In genomic region chr19:46620267-46620666, GRCh38 we compare ENCODE assay signal across 13 cellular contexts. TPM values are rescaled to one million over a fixed set of nuclear protein-coding genes. Genes with fewer than 3 reads are reported as not detected.
DNase-seq lines count a peak whose midpoint lies in the region; ATAC-seq and TF ChIP-seq lines count a peak whose summit lies in the region.
"Had no signal": no experiment of that assay in that cellular context is flagged by ENCODE, and none has a peak within 500 bp of the region (broad histone marks: within the 10 kb centered on the region; RNA-seq: fewer than 3 reads in every experiment).

No MANE protein-coding gene starts in this region.

- no peak for TF ChIP-seq CTCF in gastroesophageal sphincter (IDR thresholded peaks at IDR 0.05)

- H3K36me3 ChIP-seq in gastroesophageal sphincter, result no peaks in the 10 kb centered on the region

- no peak overlapping the region for H3K4me3 Mint-ChIP-seq in activated CD4-positive, alpha-beta T cell treated with anti-CD3 and anti-CD28 coated beads, Interleukin-2, amount 10 ng/mL, durations not matched to agents 7 days and 5 days
- H3K4me3 Mint-ChIP-seq in T-cell, result peak overlapping the region in 1 of 3 donors; percentile 69
- peak overlapping the region; percentile 83 to 94 for H3K4me3 Mint-ChIP-seq in stimulated activated naive CD8-positive, alpha-beta T cell treated with anti-CD3 and anti-CD28 coated beads, Interleukin-15, amount 100 ng/mL, for 72 hours
- H3K4me3 Mint-ChIP-seq: central memory CD8-positive, alpha-beta T cell; type B pancreatic cell had no signal

- 20 to 83% methylated on average over 1 of the region's 3 CpGs for WGBS in gastroesophageal sphincter (ENCODE audit: low coverage in 1 of 2), 2 donors

- TF ChIP-seq EP300 in gastroesophageal sphincter (IDR thresholded peaks at IDR 0.05), result no peak

- no peak overlapping the region for H3K4me3 ChIP-seq in gastroesophageal sphincter

- POLR2A ChIA-PET in activated CD4-positive, alpha-beta T cell treated with anti-CD3 and anti-CD28 coated beads, Interleukin-2, amount 10 ng/mL, durations not matched to agents 7 days and 5 days (lab: Charles Lee), result interaction anchor here (0.8 kb wide), 1 partner anchor 20 kb away, joined by 3 read pairs; no protein-coding TSS in a partner anchor
- POLR2A ChIA-PET in T-cell (lab: Charles Lee), result interaction anchor here in 1 of 2 donors (0.6 to 0.7 kb wide), 2 partner anchors 8 to 18 kb away, joined by 8 read pairs; no protein-coding TSS in a partner anchor

- TF ChIP-seq POLR2A in gastroesophageal sphincter (IDR thresholded peaks at IDR 0.05), result no peak

- H3K27ac Mint-ChIP-seq in activated CD4-positive, alpha-beta T cell treated with anti-CD3 and anti-CD28 coated beads, Interleukin-2, amount 10 ng/mL, durations not matched to agents 7 days and 5 days, result peak overlapping the region; percentile 92
- peak overlapping the region; percentile 77 to 85 for H3K27ac Mint-ChIP-seq in T-cell
- peak overlapping the region; percentile 94 for H3K27ac Mint-ChIP-seq in stimulated activated naive CD8-positive, alpha-beta T cell treated with anti-CD3 and anti-CD28 coated beads, Interleukin-15, amount 100 ng/mL, for 72 hours
- H3K27ac Mint-ChIP-seq: type B pancreatic cell had no signal

- no peak for DNase-seq in activated CD4-positive, alpha-beta T cell treated with anti-CD3 and anti-CD28 coated beads, Interleukin-2, amount 10 ng/mL, durations not matched to agents 7 days and 5 days
- DNase-seq in activated CD4-positive, alpha-beta T cell treated with anti-CD3 and anti-CD28 coated beads for 48 hours, result no peak
- DNase-seq in T-cell (no peak), dermis blood vessel endothelial cell (no peak)
- no peak for DNase-seq in stimulated activated naive CD8-positive, alpha-beta T cell treated with anti-CD3 and anti-CD28 coated beads, Interleukin-15, amount 100 ng/mL, for 72 hours
- DNase-seq: ACHN, DMS79, NCI-H2227 treated with DMSO at 0.1 percent for 48 hours had no signal

- H3K36me3 Mint-ChIP-seq in activated CD4-positive, alpha-beta T cell treated with anti-CD3 and anti-CD28 coated beads, Interleukin-2, amount 10 ng/mL, durations not matched to agents 7 days and 5 days (ENCODE audit: low read depth), result peaks cover 6% of the 10 kb centered on the region
- no peaks in the 10 kb centered on the region for H3K36me3 Mint-ChIP-seq in T-cell
- H3K36me3 Mint-ChIP-seq: type B pancreatic cell had no signal

- no peaks in the 10 kb centered on the region for H3K27me3 Mint-ChIP-seq in activated CD4-positive, alpha-beta T cell treated with anti-CD3 and anti-CD28 coated beads, Interleukin-2, amount 10 ng/mL, durations not matched to agents 7 days and 5 days
- H3K27me3 Mint-ChIP-seq in T-cell, result no peaks in the 10 kb centered on the region
- no peaks in the 10 kb centered on the region for H3K27me3 Mint-ChIP-seq in stimulated activated naive CD8-positive, alpha-beta T cell treated with anti-CD3 and anti-CD28 coated beads, Interleukin-15, amount 100 ng/mL, for 72 hours

- CTCF ChIA-PET in activated CD4-positive, alpha-beta T cell treated with anti-CD3 and anti-CD28 coated beads, Interleukin-2, amount 10 ng/mL, durations not matched to agents 7 days and 5 days (lab: Charles Lee), result interaction anchor here (0.5 to 1.6 kb wide), 4 partner anchors 9 to 138 kb away, joined by 3 to 7 read pairs (median 4); no protein-coding TSS in a partner anchor
- CTCF ChIA-PET in T-cell (lab: Charles Lee), result interaction anchor here (0.6 kb wide), 3 partner anchors 37 to 113 kb away, joined by 3 to 9 read pairs (median 3); no protein-coding TSS in a partner anchor

- H3K4me1 ChIP-seq in gastroesophageal sphincter, result peaks cover 3 to 91% (median 58%) of the 10 kb centered on the region in 3 donors

- H3K9me3 ChIP-seq in gastroesophageal sphincter, result no peaks in the 10 kb centered on the region

- H3K27me3 ChIP-seq in gastroesophageal sphincter, result no peaks in the 10 kb centered on the region

- ATAC-seq in T-cell (replicated peaks in 1 of 4) (no peak), gastroesophageal sphincter (no peak), HG02678 (IDR thresholded peaks at IDR 0.05; ENCODE audit: unreplicated experiment) (no peak), HG03432 (IDR thresholded peaks at IDR 0.05; ENCODE audit: unreplicated experiment) (no peak)
- no peak for ATAC-seq in stimulated activated naive CD8-positive, alpha-beta T cell treated with anti-CD3 and anti-CD28 coated beads, Interleukin-15, amount 100 ng/mL, for 72 hours

- peak overlapping the region in 3 of 4 donors; percentile 76 to 87 (median 84) for H3K27ac ChIP-seq in gastroesophageal sphincter

- H3K9me3 Mint-ChIP-seq in activated CD4-positive, alpha-beta T cell treated with anti-CD3 and anti-CD28 coated beads, Interleukin-2, amount 10 ng/mL, durations not matched to agents 7 days and 5 days, result no peaks in the 10 kb centered on the region
- no peaks in the 10 kb centered on the region for H3K9me3 Mint-ChIP-seq in T-cell
- H3K9me3 Mint-ChIP-seq in stimulated activated naive CD8-positive, alpha-beta T cell treated with anti-CD3 and anti-CD28 coated beads, Interleukin-15, amount 100 ng/mL, for 72 hours, result no peaks in the 10 kb centered on the region
- H3K9me3 Mint-ChIP-seq: central memory CD8-positive, alpha-beta T cell; type B pancreatic cell had no signal

- peaks cover 76% of the 10 kb centered on the region for H3K4me1 Mint-ChIP-seq in activated CD4-positive, alpha-beta T cell treated with anti-CD3 and anti-CD28 coated beads, Interleukin-2, amount 10 ng/mL, durations not matched to agents 7 days and 5 days
- peaks cover 52 to 77% (median 65%) of the 10 kb centered on the region in 3 donors for H3K4me1 Mint-ChIP-seq in T-cell
- H3K4me1 Mint-ChIP-seq in stimulated activated naive CD8-positive, alpha-beta T cell treated with anti-CD3 and anti-CD28 coated beads, Interleukin-15, amount 100 ng/mL, for 72 hours, result peaks cover 86% of the 10 kb centered on the region

RNA-seq across cellular contexts. Expression of gene PTGIR, which starts 4.6 kb away (rescaled TPM):
- total RNA-seq in activated CD4-positive, alpha-beta T cell treated with anti-CD3 and anti-CD28 coated beads, Interleukin-2, amount 10 ng/mL, durations not matched to agents 7 days and 5 days, result 10 to 100 TPM; 14.0 to 14.7 TPM
- 1 to 10 TPM; 1.2 to 5.4 (median 3.5) TPM for total RNA-seq in T-cell
- 1 to 10 TPM; 3.6 to 5.9 (median 4.3) TPM for total RNA-seq in gastroesophageal sphincter
- not detected in 2 replicates for total RNA-seq in dermis blood vessel endothelial cell

RNA-seq across cellular contexts. Expression of gene GNG8, which starts 15.7 kb away (rescaled TPM):
- total RNA-seq in activated CD4-positive, alpha-beta T cell treated with anti-CD3 and anti-CD28 coated beads, Interleukin-2, amount 10 ng/mL, durations not matched to agents 7 days and 5 days, result not detected
- total RNA-seq in T-cell, result 1 to 10 TPM in 3 of 5 donors, not detected in 2; 3.3 to 7.9 (median 3.6) TPM
- not detected for total RNA-seq in gastroesophageal sphincter
- not detected in 2 replicates for total RNA-seq in dermis blood vessel endothelial cell

RNA-seq across cellular contexts. Expression of gene CALM3, which starts 19.1 kb away (rescaled TPM):
- 100 to 1,000 TPM; 700 to 784 TPM for total RNA-seq in activated CD4-positive, alpha-beta T cell treated with anti-CD3 and anti-CD28 coated beads, Interleukin-2, amount 10 ng/mL, durations not matched to agents 7 days and 5 days
- 100 to 1,000 TPM; 183 to 256 (median 208) TPM for total RNA-seq in T-cell
- total RNA-seq in gastroesophageal sphincter, result 100 to 1,000 TPM; 128 to 193 (median 163) TPM
- 154 and 372 TPM in 2 replicates for total RNA-seq in dermis blood vessel endothelial cell

RNA-seq across cellular contexts. Expression of gene DACT3, which starts 40.7 kb away (rescaled TPM):
- under 1 TPM; 0.31 to 0.42 TPM for total RNA-seq in activated CD4-positive, alpha-beta T cell treated with anti-CD3 and anti-CD28 coated beads, Interleukin-2, amount 10 ng/mL, durations not matched to agents 7 days and 5 days
- total RNA-seq in T-cell (under 1 TPM; 0.15 to 0.56 (median 0.37) TPM), gastroesophageal sphincter (100 to 1,000 TPM in 1 of 4 donors, 10 to 100 TPM in 3; 42.9 to 105 (median 53.1) TPM), dermis blood vessel endothelial cell (0.14 and 0.34 TPM in 2 replicates)
